In the genomic region with DNA sequence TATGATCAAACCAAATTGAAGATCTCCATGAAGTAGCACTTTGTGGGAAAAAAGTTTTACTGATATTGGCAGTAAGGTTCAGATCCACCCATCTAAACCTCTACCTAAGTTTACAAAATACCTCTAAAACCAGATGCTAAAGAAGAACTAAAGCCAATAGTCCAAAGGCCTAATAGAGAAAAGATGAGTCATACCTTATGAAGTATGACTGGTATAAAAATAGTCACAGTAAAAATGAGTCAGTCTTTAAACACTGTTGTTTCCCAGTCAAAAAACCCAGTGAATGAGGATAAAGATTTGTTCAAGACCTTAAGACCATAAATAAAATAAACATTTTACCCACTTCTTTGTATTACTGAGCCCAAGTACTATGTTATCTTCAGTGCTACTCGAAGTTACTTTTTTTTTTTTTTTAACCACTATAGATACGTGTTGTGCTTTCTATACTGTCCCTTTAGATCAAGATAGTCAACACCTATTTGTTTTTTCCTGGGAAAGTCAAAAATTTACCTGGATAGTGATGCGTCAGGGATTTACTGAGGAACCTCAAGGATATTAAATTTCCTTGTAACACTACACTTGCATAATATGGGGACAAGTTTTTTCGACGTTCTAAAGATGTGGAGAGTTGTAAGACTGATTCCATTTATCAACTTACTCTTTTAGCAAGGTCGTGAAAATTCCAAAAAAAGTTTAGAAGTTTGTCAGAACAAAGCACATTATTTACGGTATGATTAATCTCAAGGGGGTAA, we compare ENCODE assay signal across 9 cellular contexts.
DNase-seq lines count a peak whose midpoint lies in the region; ATAC-seq and TF ChIP-seq lines count a peak whose summit lies in the region.
"Had no signal": no experiment of that assay in that cellular context is flagged by ENCODE, and none has a peak within 500 bp of the region (broad histone marks: within the 10 kb centered on the region; RNA-seq: fewer than 3 reads in every experiment).

No MANE protein-coding gene starts in this region.

- peaks cover 5% of the 10 kb centered on the region for H3K4me1 Mint-ChIP-seq in mesothelial cell of epicardium

- H3K36me3 Mint-ChIP-seq in mesothelial cell of epicardium = peaks cover 6% of the 10 kb centered on the region

- no peak overlapping the region for H3K4me3 Mint-ChIP-seq in mesothelial cell of epicardium

- peaks cover 3% of the 10 kb centered on the region for H3K27me3 Mint-ChIP-seq in mesothelial cell of epicardium (ENCODE audit: low read depth)

- DNase-seq in NOMO-1 treated with DMSO at 0.1 percent for 48 hours (lab: John Stamatoyannopoulos, UW; ENCODE audit: unreplicated experiment) = peak; percentile 67
- no peak for DNase-seq in left lung
- DNase-seq in ecto neural progenitor cell (ENCODE audit: low spot score) = no peak
- DNase-seq in NCI-H1694 (lab: John Stamatoyannopoulos, UW) = no peak
- no peak for DNase-seq in mesothelial cell of epicardium (ENCODE audit: low spot score in 2 of 2, unreplicated experiment in 2 of 2)
- no peak for DNase-seq in thyroid gland
- DNase-seq: tibial artery had no signal

- no peak overlapping the region for H3K27ac Mint-ChIP-seq in mesothelial cell of epicardium

- no peaks in the 10 kb centered on the region for H3K27me3 ChIP-seq in left lung
- H3K27me3 ChIP-seq in thyroid gland = no peaks in the 10 kb centered on the region
- H3K27me3 ChIP-seq: tibial artery had no signal

- ATAC-seq in GM18499 (IDR thresholded peaks at IDR 0.05; ENCODE audit: insufficient read depth, unreplicated experiment) (peak; percentile 89), HG02610 (IDR thresholded peaks at IDR 0.05; ENCODE audit: unreplicated experiment) (peak; percentile 97), left lung (peak; percentile 71)

- no peaks in the 10 kb centered on the region for H3K4me1 ChIP-seq in left lung
- H3K4me1 ChIP-seq in thyroid gland = no peaks in the 10 kb centered on the region
- H3K4me1 ChIP-seq: tibial artery had no signal

- peaks cover 49% of the 10 kb centered on the region for H3K9me3 Mint-ChIP-seq in mesothelial cell of epicardium

- H3K9me3 ChIP-seq in left lung = peaks cover 0 to 14% of the 10 kb centered on the region in 2 donors
- no peaks in the 10 kb centered on the region for H3K9me3 ChIP-seq in thyroid gland

- H3K4me3 ChIP-seq in left lung (no peak overlapping the region), thyroid gland (replicated peaks in 1 of 3) (no peak overlapping the region)
- H3K4me3 ChIP-seq: tibial artery had no signal

- no peak for TF ChIP-seq POLR2A in thyroid gland (IDR thresholded peaks at IDR 0.05)

- no peak overlapping the region for H3K27ac ChIP-seq in left lung
- no peak overlapping the region for H3K27ac ChIP-seq in thyroid gland
- H3K27ac ChIP-seq: tibial artery had no signal

- no peaks in the 10 kb centered on the region for H3K36me3 ChIP-seq in left lung
- H3K36me3 ChIP-seq in thyroid gland = no peaks in the 10 kb centered on the region
- H3K36me3 ChIP-seq: tibial artery had no signal

- intact Hi-C loops in left lung (cut with DNase I) = no loop called here
- intact Hi-C loops in thyroid gland (cut with DNase I) = no loop called here

- TF ChIP-seq CTCF in left lung (IDR thresholded peaks at IDR 0.05) (no peak), mesothelial cell of epicardium (IDR thresholded peaks at IDR 0.05; ENCODE audit: unreplicated experiment) (no peak), thyroid gland (IDR thresholded peaks at IDR 0.05) (no peak)

- WGBS in thyroid gland, 2 donors = 78 to 80% methylated on average over 7 of the region's 7 CpGs
